11 cellular contexts compared by ENCODE assay signal in the genomic region with DNA sequence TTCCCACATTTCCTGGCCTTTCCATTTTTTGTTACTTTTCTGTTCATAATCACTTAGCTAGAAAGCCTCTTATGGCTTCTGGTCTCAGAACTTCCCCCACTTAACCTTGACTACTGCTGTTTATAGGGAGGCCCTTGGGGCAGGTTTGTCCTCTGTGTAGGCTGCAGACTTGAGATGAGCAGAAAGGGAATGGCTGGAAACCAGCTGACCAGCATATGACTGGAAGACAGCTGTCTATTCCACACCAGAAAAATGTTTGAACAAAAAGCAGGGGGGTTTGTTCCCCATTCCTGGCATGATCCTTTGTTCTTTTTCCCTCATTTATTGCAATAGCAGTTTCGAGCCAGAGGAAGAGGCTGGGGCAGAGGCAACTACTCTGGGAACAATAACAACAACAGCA. TPM values are rescaled to one million over a fixed set of nuclear protein-coding genes. Genes with fewer than 3 reads are reported as not detected.
A peak's percentile ranks its signal among the peaks of the same experiment; 100 is the strongest.
DNase-seq lines count a peak whose midpoint lies in the region; ATAC-seq and TF ChIP-seq lines count a peak whose summit lies in the region.
"Had no signal": no experiment of that assay in that cellular context is flagged by ENCODE, and none has a peak within 500 bp of the region (broad histone marks: within the 10 kb centered on the region; RNA-seq: fewer than 3 reads in every experiment).

No MANE protein-coding gene starts in this region.

- intact Hi-C loops in left ventricle myocardium inferior (cut with micrococcal nuclease) = no loop called here
- intact Hi-C loops in left ventricle myocardium superior (cut with micrococcal nuclease) = no loop called here
- intact Hi-C loops in breast epithelium (cut with DNase I; ENCODE audit: low total_unique reads) = no loop called here

- no peak overlapping the region for H3K4me3 ChIP-seq in left ventricle myocardium inferior
- no peak overlapping the region for H3K4me3 ChIP-seq in breast epithelium
- no peak overlapping the region for H3K4me3 ChIP-seq in upper lobe of left lung
- H3K4me3 ChIP-seq: lung, uterus had no signal

- ATAC-seq in left ventricle myocardium superior (no peak), upper lobe of left lung (ENCODE audit: low FRiP score in 2 of 2) (no peak), HG03097 (IDR thresholded peaks at IDR 0.05; ENCODE audit: low FRiP score, unreplicated experiment) (no peak)

- TF ChIP-seq EP300 in upper lobe of left lung (IDR thresholded peaks at IDR 0.05) = no peak

- H3K27ac ChIP-seq in left ventricle myocardium inferior (replicated peaks) (peak overlapping the region; percentile 0), breast epithelium (peak overlapping the region; percentile 84 to 88), upper lobe of left lung (peak overlapping the region in 3 of 4 donors; percentile 18 to 47 (median 31))

- H3K4me1 ChIP-seq in left ventricle myocardium inferior (peaks cover 20% of the 10 kb centered on the region), breast epithelium (no peaks in the 10 kb centered on the region), upper lobe of left lung (peaks cover 14 to 28% (median 22%) of the 10 kb centered on the region in 4 donors)

- DNase-seq in left ventricle myocardium inferior (no peak), left ventricle myocardium superior (no peak), breast epithelium (ENCODE audit: low spot score in 2 of 2) (peak in 1 of 2 donors; percentile 12), myocyte (ENCODE audit: low read depth) (peak; percentile 53), upper lobe of left lung (no peak), DMS 273 (lab: John Stamatoyannopoulos, UW; ENCODE audit: unreplicated experiment) (no peak), NCI-H1048 (lab: John Stamatoyannopoulos, UW) (no peak)
- DNase-seq: NCI-H2171 treated with DMSO at 0.1 percent for 48 hours, uterus had no signal

- H3K9me3 ChIP-seq in left ventricle myocardium inferior (replicated peaks) = no peaks in the 10 kb centered on the region
- H3K9me3 ChIP-seq in breast epithelium = no peaks in the 10 kb centered on the region
- no peaks in the 10 kb centered on the region for H3K9me3 ChIP-seq in upper lobe of left lung
- H3K9me3 ChIP-seq: uterus had no signal

- peaks cover 84% of the 10 kb centered on the region for H3K36me3 ChIP-seq in left ventricle myocardium inferior
- peaks cover 4% of the 10 kb centered on the region for H3K36me3 ChIP-seq in breast epithelium
- peaks cover 15 to 83% (median 58%) of the 10 kb centered on the region in 4 donors for H3K36me3 ChIP-seq in upper lobe of left lung
- H3K36me3 ChIP-seq: uterus had no signal

- no peak for TF ChIP-seq POLR2A in breast epithelium (IDR thresholded peaks at IDR 0.05)
- no peak for TF ChIP-seq POLR2A in upper lobe of left lung (IDR thresholded peaks at IDR 0.05)

- no peak for TF ChIP-seq CTCF in left ventricle myocardium inferior (IDR thresholded peaks at IDR 0.05; ENCODE audit: borderline replicate concordance)
- no peak for TF ChIP-seq CTCF in breast epithelium (IDR thresholded peaks at IDR 0.05)
- TF ChIP-seq CTCF in upper lobe of left lung (IDR thresholded peaks at IDR 0.05) = no peak

- 67 to 84% methylated on average over 1 of the region's 1 CpG for WGBS in upper lobe of left lung, 2 donors

- no peaks in the 10 kb centered on the region for H3K27me3 ChIP-seq in left ventricle myocardium inferior (ENCODE audit: low read depth)
- H3K27me3 ChIP-seq in breast epithelium = no peaks in the 10 kb centered on the region
- no peaks in the 10 kb centered on the region for H3K27me3 ChIP-seq in upper lobe of left lung
- H3K27me3 ChIP-seq: uterus had no signal

RNA-seq across cellular contexts. Expression of a gene that starts 4.9 kb away (rescaled TPM):
- total RNA-seq in left ventricle myocardium inferior (1.9 TPM), left ventricle myocardium superior (1.1 TPM), breast epithelium (10 to 100 TPM in 2 of 3 donors, under 1 TPM in 1; 0.80 to 18.7 (median 18.0) TPM), myocyte (1.2 and 1.7 TPM in 2 replicates), upper lobe of left lung (10 to 100 TPM in 3 of 6 donors, 1 to 10 TPM in 3; 4.4 to 65.0 (median 13.1) TPM)
- 7.7 TPM for polyA plus RNA-seq in myocyte (2012)

RNA-seq across cellular contexts. Expression of a gene that starts 22.2 kb away (rescaled TPM):
- 10.6 TPM for total RNA-seq in left ventricle myocardium inferior
- total RNA-seq in left ventricle myocardium superior = 10.8 TPM
- 100 to 1,000 TPM in 2 of 3 donors, 10 to 100 TPM in 1; 62.1 to 129 (median 118) TPM for total RNA-seq in breast epithelium
- total RNA-seq in myocyte = 26.4 and 42.0 TPM in 2 replicates
- polyA plus RNA-seq in myocyte (2012) = 33.7 TPM
- 10 to 100 TPM; 24.3 to 97.9 (median 36.6) TPM for total RNA-seq in upper lobe of left lung

Comparison
In these comparisons a context has a peak if more than half of its experiments do, and no peak if none do; other contexts are left out.
1. H3K27ac ChIP-seq: peak in every context shown above with its lines; median percentile 86 in breast epithelium; 31 in upper lobe of left lung; 0 in left ventricle myocardium inferior.